In the genomic region with DNA sequence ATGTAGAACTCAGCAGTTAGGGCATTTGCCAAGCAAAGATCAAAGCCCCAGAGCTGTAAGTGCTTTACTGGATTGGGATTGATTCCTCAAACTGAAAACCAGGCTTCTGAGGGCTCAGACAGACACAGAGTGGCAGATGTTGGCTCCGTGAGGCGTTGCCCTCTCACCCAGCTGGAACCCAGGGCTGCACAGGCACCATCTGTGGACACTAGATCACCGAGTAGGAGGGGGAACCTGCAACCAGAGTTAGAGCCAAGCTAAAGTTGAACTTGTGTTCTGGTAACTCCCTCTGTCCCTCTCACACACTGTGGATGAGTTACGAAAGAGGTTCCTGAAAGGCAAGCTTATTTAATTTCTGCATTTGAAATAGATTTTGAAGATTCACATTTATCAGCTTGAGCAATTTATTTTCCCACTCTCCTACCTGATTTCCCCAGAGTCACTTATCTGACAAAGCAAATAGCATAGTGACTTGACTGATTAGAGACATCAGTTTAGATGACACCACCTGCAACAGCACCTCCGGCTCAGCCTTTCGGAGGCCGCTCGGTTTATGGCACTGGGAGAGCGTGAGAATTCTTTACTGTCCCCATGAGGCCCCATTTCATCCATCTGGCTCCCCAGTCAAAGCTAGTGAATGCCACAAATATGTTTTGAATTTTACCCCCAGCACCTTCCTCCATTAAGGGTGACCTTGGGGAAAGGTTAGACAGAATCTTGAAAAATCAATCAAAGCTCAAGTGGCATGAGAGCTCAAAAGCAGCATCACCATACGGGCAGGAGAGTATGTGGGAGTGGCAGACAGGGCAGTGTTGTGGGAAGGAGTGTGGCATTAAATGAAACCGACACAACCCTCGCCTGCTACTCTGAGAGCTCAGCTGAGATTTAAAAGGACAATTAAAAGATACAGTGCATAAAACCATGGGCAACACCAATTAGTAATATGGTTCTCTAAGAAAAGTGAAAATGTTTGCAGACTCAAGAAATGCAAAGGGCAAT, we compare ENCODE assay signal across 14 cellular contexts. TPM values are rescaled to one million over a fixed set of nuclear protein-coding genes. Genes with fewer than 3 reads are reported as not detected.
A peak's percentile ranks its signal among the peaks of the same experiment; 100 is the strongest.
DNase-seq lines count a peak whose midpoint lies in the region; ATAC-seq, FAIRE-seq and TF ChIP-seq lines count a peak whose summit lies in the region.
"Had no signal": no experiment of that assay in that cellular context is flagged by ENCODE, and none has a peak within 500 bp of the region (broad histone marks: within the 10 kb centered on the region; RNA-seq: fewer than 3 reads in every experiment).

No MANE protein-coding gene starts in this region.

- no peaks in the 10 kb centered on the region for H3K4me1 ChIP-seq in Panc1 (ENCODE audit: control insufficient read depth, insufficient read depth, low read length)
- H3K4me1 ChIP-seq in small intestine (ENCODE audit: control insufficient read depth in 2 of 2, insufficient read depth in 1 of 2, low read depth in 1 of 2, low read length in 1 of 2): no peaks in the 10 kb centered on the region

- ATAC-seq in Panc1 (peak; percentile 49), left ventricle myocardium superior (peak; percentile 93), GM18511 (IDR thresholded peaks at IDR 0.05; ENCODE audit: unreplicated experiment) (no peak), HG03135 (IDR thresholded peaks at IDR 0.05; ENCODE audit: unreplicated experiment) (no peak)
- ATAC-seq: activated naive CD8-positive, alpha-beta T cell treated with anti-CD3 and anti-CD28 coated beads, Interleukin-2, amount 50 U/mL, for 24 hours had no signal

- H3K36me3 ChIP-seq in Panc1 (ENCODE audit: control insufficient read depth, insufficient read depth, low read length): peaks cover 13% of the 10 kb centered on the region
- peaks cover 3 to 6% of the 10 kb centered on the region in 2 donors for H3K36me3 ChIP-seq in small intestine (ENCODE audit: control insufficient read depth in 2 of 2, insufficient read depth in 2 of 2, low read length in 2 of 2)

- no peaks in the 10 kb centered on the region for H3K9me3 ChIP-seq in Panc1 (ENCODE audit: control insufficient read depth, insufficient read depth, low read depth, low read length)
- H3K9me3 ChIP-seq in small intestine (ENCODE audit: control insufficient read depth, low read depth): no peaks in the 10 kb centered on the region

- no peak for FAIRE-seq in small intestine (lab: Jason Lieb, UNC)
- FAIRE-seq in GM12891 (lab: Jason Lieb, UNC): no peak

- no peak for TF ChIP-seq CTCF in Panc1 (IDR thresholded peaks at IDR 0.05)

- CTCF ChIA-PET in Panc1 (lab: Charles Lee): interaction anchor here (1.2 kb wide), 1 partner anchor 180 kb away, joined by 3 read pairs; no protein-coding TSS in a partner anchor

- POLR2A ChIA-PET in Panc1 (lab: Charles Lee): no interaction called here

- no peak overlapping the region for H3K27ac ChIP-seq in Panc1 (ENCODE audit: low read length)
- H3K27ac ChIP-seq in small intestine (ENCODE audit: low read depth in 1 of 2, low read length in 1 of 2): no peak overlapping the region

- no peak overlapping the region for H3K4me3 ChIP-seq in Panc1 (ENCODE audit: low read depth in 2 of 2, low read length in 2 of 2)
- no peak overlapping the region for H3K4me3 ChIP-seq in small intestine (ENCODE audit: low read depth in 1 of 2, low read length in 2 of 2)

- in situ Hi-C loops in Panc1 (cut with HindIII; ENCODE audit: low pct_unique_long_range_greater_than_20kb, low sequenced_read_pairs): no loop called here

- no TSS peak for BruUV-seq in Panc1 (replicated peaks; lab: Mats Ljungman, UMichigan)

- TF ChIP-seq POLR2A in GM12891 (IDR thresholded peaks at IDR 0.05; ENCODE audit: low read depth, low read length): no peak

- DNase-seq in NCI-H1092 treated with DMSO at 0.1 percent for 48 hours (lab: John Stamatoyannopoulos, UW) (peak; percentile 1), NCI-H1092 (lab: John Stamatoyannopoulos, UW) (no peak), Panc1 (ENCODE audit: low read depth, low spot score) (no peak), left ventricle myocardium superior (peak; percentile 82), small intestine (peak; percentile 16), GM12891 (ENCODE audit: insufficient read length, low spot score) (no peak)
- DNase-seq: 8988T; activated CD4-positive, alpha-beta T cell treated with anti-CD3 and anti-CD28 coated beads for 48 hours; activated naive CD8-positive, alpha-beta T cell treated with anti-CD3 and anti-CD28 coated beads, Interleukin-2, amount 50 U/mL, for 24 hours; GF-D8; NCI-H1436; SIG-M5 had no signal

- 11 to 42% (median 27%) methylated on average over 12 of the region's 12 CpGs for WGBS in small intestine, 3 donors

- H3K27me3 ChIP-seq in Panc1 (ENCODE audit: control insufficient read depth, insufficient read depth, low read length): no peaks in the 10 kb centered on the region
- no peaks in the 10 kb centered on the region for H3K27me3 ChIP-seq in small intestine (ENCODE audit: control insufficient read depth in 2 of 2, insufficient read depth in 2 of 2, low read length in 2 of 2)

- intact Hi-C loops in Panc1 (cut with micrococcal nuclease; ENCODE audit: unreplicated experiment) (no loop called here), left ventricle myocardium superior (cut with micrococcal nuclease) (no loop called here)

TF ChIP-seq in GM12891, 5 proteins besides CTCF, POLR2A, EP300 and RAD21:
- TF ChIP-seq POU2F2 (IDR thresholded peaks at IDR 0.05; ENCODE audit: low read depth, low read length) (no peak), SPI1 (IDR thresholded peaks at IDR 0.05; ENCODE audit: low read depth, low read length) (no peak), PAX5 (IDR thresholded peaks at IDR 0.05; ENCODE audit: insufficient read depth, low read length, severe bottlenecking) (no peak), TAF1 (IDR thresholded peaks at IDR 0.05; ENCODE audit: low read depth, low read length) (no peak), POLR2AphosphoS5 (IDR thresholded peaks at IDR 0.05; ENCODE audit: low read depth, low read length) (no peak)

RNA-seq across cellular contexts. Expression of a gene that starts 48.5 kb away (rescaled TPM):
- total RNA-seq in Panc1 (2021; ENCODE audit: unreplicated experiment): 82.2 TPM
- 35.5 TPM for polyA plus RNA-seq in Panc1 (2012; ENCODE audit: insufficient read length)
- 27.3 TPM for total RNA-seq in left ventricle myocardium superior
- polyA plus RNA-seq in small intestine: 10 to 100 TPM in 2 of 3 donors, 1 to 10 TPM in 1; 8.5 to 21.6 (median 15.4) TPM
- polyA plus RNA-seq in GM12891 (2012; ENCODE audit: low read depth, missing spikeins): 29.9 TPM

RNA-seq across cellular contexts. Expression of a gene that starts 57.0 kb away (rescaled TPM):
- total RNA-seq in Panc1 (2021; ENCODE audit: unreplicated experiment) (0.18 TPM), left ventricle myocardium superior (20.8 TPM)
- not detected for polyA plus RNA-seq in Panc1 (2012; ENCODE audit: insufficient read length)
- 1 to 10 TPM in 2 of 3 donors, under 1 TPM in 1; 0.81 to 4.6 (median 4.0) TPM for polyA plus RNA-seq in small intestine
- polyA plus RNA-seq in GM12891 (2012; ENCODE audit: low read depth, missing spikeins): 1.3 TPM

Comparison
In these comparisons a context has a peak if more than half of its experiments do, and no peak if none do; other contexts are left out.
1. DNase-seq: peak in NCI-H1092 treated with DMSO at 0.1 percent for 48 hours (single experiment), left ventricle myocardium superior (single experiment) and small intestine (single experiment); none in NCI-H1092 (single experiment), Panc1 (single experiment) and GM12891 (single experiment).
2. ATAC-seq: peak in Panc1 (single experiment) and left ventricle myocardium superior (single experiment); none in GM18511 (single experiment) and HG03135 (single experiment).
3. RNA of a gene that starts 57.0 kb away (total RNA-seq): 20.8 TPM in left ventricle myocardium superior (single experiment); 0.18 TPM in Panc1 (single experiment); every median in the first group is over 10 times any median in the second.